ENCODE assay signal across 28 cellular contexts in the genomic region with DNA sequence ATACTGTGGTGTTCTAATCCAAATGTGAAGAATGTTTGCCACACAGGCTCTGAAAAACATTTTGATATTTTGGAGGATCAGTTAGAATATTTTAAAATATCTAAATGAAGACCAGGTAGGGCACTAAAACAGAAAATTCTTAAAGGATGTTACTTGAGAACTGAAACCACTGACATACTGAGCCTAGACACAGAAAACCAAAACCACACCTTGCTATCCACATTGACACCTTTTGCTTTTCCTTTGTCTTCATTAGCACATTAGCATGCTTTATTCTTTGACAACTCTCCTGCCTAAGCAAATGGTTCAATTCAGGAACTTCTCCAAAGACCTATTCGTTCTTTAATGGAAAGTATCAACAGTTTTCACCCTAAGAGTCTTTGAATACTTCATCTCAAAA.
"Had no signal": no experiment of that assay in that cellular context is flagged by ENCODE, and none has a peak within 500 bp of the region (broad histone marks: within the 10 kb centered on the region; RNA-seq: fewer than 3 reads in every experiment).

No MANE protein-coding gene starts in this region.

- H3K36me3 Mint-ChIP-seq: natural killer cell; neural progenitor cell; stimulated activated effector memory CD8-positive, alpha-beta T cell treated with anti-CD3 and anti-CD28 coated beads, Interleukin-12 subunit alpha, Interleukin-12 subunit beta, amount 100 ng/mL, for 72 hours; stimulated activated naive B cell treated with anti-CD40 and anti-IgM and Interleukin-4, amounts not matched to agents 10 μg/mL and 1 μg/mL and 100 μg/mL, for 72 hours had no signal

- H3K27ac ChIP-seq: neural progenitor cell, ovary, parathyroid adenoma, psoas muscle, right lobe of liver, sigmoid colon, stomach, thoracic aorta, thyroid gland, tibial nerve, upper lobe of right lung, uterus had no signal

- H3K4me3 ChIP-seq: neural progenitor cell, ovary, psoas muscle, right lobe of liver, sigmoid colon, stomach, thoracic aorta, thyroid gland, tibial nerve, upper lobe of right lung, uterus had no signal

- H3K4me3 Mint-ChIP-seq: natural killer cell; nephron; neural progenitor cell; stimulated activated effector memory CD8-positive, alpha-beta T cell treated with anti-CD3 and anti-CD28 coated beads, Interleukin-12 subunit alpha, Interleukin-12 subunit beta, amount 100 ng/mL, for 72 hours; stimulated activated naive B cell treated with anti-CD40 and anti-IgM and Interleukin-4, amounts not matched to agents 10 μg/mL and 1 μg/mL and 100 μg/mL, for 72 hours; stimulated activated naive CD8-positive, alpha-beta T cell treated with anti-CD3 and anti-CD28 coated beads, Interleukin-15, Interleukin-2, amounts not matched to agents 100 ng/mL and 50 ng/mL, for 24 hours; type B pancreatic cell had no signal

- DNase-seq: natural killer cell; occipital lobe; ovary; posterior cingulate gyrus; psoas muscle; right cardiac atrium; right lobe of liver; sigmoid colon; small intestine; stimulated activated CD4-positive, alpha-beta T cell treated with anti-CD3 and anti-CD28 coated beads, Interleukin-15, amount 100 ng/mL, for 24 hours; stimulated activated CD4-positive, alpha-beta T cell treated with anti-CD3 and anti-CD28 coated beads, Interleukin-2, amount 100 ng/mL, for 24 hours; stimulated activated CD4-positive, alpha-beta T cell treated with anti-CD3 and anti-CD28 coated beads, Interleukin-2, amount 100 ng/mL, for 48 hours; stimulated activated CD4-positive, alpha-beta T cell treated with anti-CD3 and anti-CD28 coated beads, Interleukin-4, amount 100 ng/mL, for 24 hours; stimulated activated naive B cell treated with anti-CD40 and anti-IgM and Interleukin-4, amounts not matched to agents 10 μg/mL and 1 μg/mL and 100 μg/mL, for 72 hours; stimulated activated naive CD4-positive, alpha-beta T cell treated with Interleukin-2 at 50 U/mL for 16 hours; stomach; thyroid gland; upper lobe of right lung; uterus had no signal

- H3K4me1 ChIP-seq: neural progenitor cell, parathyroid adenoma, psoas muscle, right lobe of liver, sigmoid colon, stomach, thyroid gland, tibial nerve, upper lobe of right lung, uterus had no signal

- H3K36me3 ChIP-seq: neural progenitor cell, ovary, right lobe of liver, sigmoid colon, stomach, thoracic aorta, thyroid gland, tibial nerve, upper lobe of right lung, uterus had no signal

- H3K27ac Mint-ChIP-seq: natural killer cell; nephron; neural progenitor cell; progenitor cell of endocrine pancreas; stimulated activated effector memory CD8-positive, alpha-beta T cell treated with anti-CD3 and anti-CD28 coated beads, Interleukin-12 subunit alpha, Interleukin-12 subunit beta, amount 100 ng/mL, for 72 hours; stimulated activated naive B cell treated with anti-CD40 and anti-IgM and Interleukin-4, amounts not matched to agents 10 μg/mL and 1 μg/mL and 100 μg/mL, for 72 hours; stimulated activated naive CD8-positive, alpha-beta T cell treated with anti-CD3 and anti-CD28 coated beads, Interleukin-15, Interleukin-2, amounts not matched to agents 100 ng/mL and 50 ng/mL, for 24 hours; type B pancreatic cell had no signal

- H3K27me3 Mint-ChIP-seq: progenitor cell of endocrine pancreas; stimulated activated naive B cell treated with anti-CD40 and anti-IgM and Interleukin-4, amounts not matched to agents 10 μg/mL and 1 μg/mL and 100 μg/mL, for 72 hours; stimulated activated naive CD8-positive, alpha-beta T cell treated with anti-CD3 and anti-CD28 coated beads, Interleukin-15, Interleukin-2, amounts not matched to agents 100 ng/mL and 50 ng/mL, for 24 hours; type B pancreatic cell had no signal

- H3K9me3 ChIP-seq: ovary, psoas muscle, right lobe of liver, sigmoid colon, thoracic aorta, thyroid gland, upper lobe of right lung, uterus had no signal

- H3K79me2 ChIP-seq: parathyroid adenoma had no signal

- H3K4me2 ChIP-seq: neural progenitor cell had no signal

- H3K4me1 Mint-ChIP-seq: natural killer cell; nephron; neural progenitor cell; stimulated activated effector memory CD8-positive, alpha-beta T cell treated with anti-CD3 and anti-CD28 coated beads, Interleukin-12 subunit alpha, Interleukin-12 subunit beta, amount 100 ng/mL, for 72 hours; stimulated activated naive B cell treated with anti-CD40 and anti-IgM and Interleukin-4, amounts not matched to agents 10 μg/mL and 1 μg/mL and 100 μg/mL, for 72 hours had no signal

- ATAC-seq: natural killer cell; psoas muscle; right cardiac atrium; right lobe of liver; stimulated activated effector memory CD8-positive, alpha-beta T cell treated with anti-CD3 and anti-CD28 coated beads, Interleukin-12 subunit alpha, Interleukin-12 subunit beta, amount 100 ng/mL, for 72 hours; stimulated activated naive B cell treated with anti-CD40 and anti-IgM and Interleukin-4, amounts not matched to agents 10 μg/mL and 1 μg/mL and 100 μg/mL, for 72 hours; upper lobe of right lung had no signal

- H2AFZ ChIP-seq: neural progenitor cell, parathyroid adenoma had no signal

- H3K27me3 ChIP-seq: neural progenitor cell, ovary, right lobe of liver, sigmoid colon, stomach, thyroid gland, tibial nerve, upper lobe of right lung, uterus had no signal

- H3K9ac ChIP-seq: neural progenitor cell, parathyroid adenoma had no signal
